ENCODE assay signal across 1 cellular context in the genomic region with DNA sequence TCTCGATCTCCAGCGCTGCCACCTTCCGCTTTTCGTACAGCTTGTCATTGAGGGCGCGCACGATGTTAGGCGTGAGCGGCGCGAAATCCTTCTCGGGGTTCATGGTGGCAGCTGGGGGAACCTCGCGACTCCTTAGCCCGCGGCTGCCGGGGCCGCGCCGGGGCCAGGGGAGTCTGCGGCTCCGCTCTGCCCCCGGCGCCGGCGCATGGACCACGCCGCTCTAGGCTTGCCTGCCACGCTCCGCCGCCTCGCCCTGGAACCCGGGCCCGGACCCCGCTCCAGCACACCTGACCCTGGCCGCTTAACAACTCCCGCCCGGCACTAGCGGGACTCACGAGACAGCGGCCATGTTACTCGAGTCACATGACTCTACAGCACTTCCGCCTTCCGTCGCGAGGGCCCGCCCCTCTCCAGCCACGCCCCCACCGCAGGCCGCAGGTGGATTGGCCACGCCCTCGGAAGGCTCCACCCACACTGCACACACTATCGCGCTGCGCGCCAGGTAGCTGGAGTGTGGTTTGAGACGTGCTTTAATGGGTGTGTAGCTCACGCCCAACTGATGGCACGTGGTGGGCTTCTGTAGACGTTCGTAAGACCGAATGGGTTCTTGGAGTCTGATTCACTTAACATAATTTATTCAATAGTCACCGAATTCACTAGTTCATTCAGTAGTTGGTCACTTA.
TF ChIP-seq lines count a peak whose summit lies in the region.

A gene (minus strand): TSS at position 361 of the 683 bp plus-strand sequence. CDS start 258 bp downstream, at position 103.

TF ChIP-seq in HEK293, 187 proteins besides CTCF, POLR2A, EP300 and RAD21 (continued from another document and continues in another):
- TF ChIP-seq, protein P1, sequence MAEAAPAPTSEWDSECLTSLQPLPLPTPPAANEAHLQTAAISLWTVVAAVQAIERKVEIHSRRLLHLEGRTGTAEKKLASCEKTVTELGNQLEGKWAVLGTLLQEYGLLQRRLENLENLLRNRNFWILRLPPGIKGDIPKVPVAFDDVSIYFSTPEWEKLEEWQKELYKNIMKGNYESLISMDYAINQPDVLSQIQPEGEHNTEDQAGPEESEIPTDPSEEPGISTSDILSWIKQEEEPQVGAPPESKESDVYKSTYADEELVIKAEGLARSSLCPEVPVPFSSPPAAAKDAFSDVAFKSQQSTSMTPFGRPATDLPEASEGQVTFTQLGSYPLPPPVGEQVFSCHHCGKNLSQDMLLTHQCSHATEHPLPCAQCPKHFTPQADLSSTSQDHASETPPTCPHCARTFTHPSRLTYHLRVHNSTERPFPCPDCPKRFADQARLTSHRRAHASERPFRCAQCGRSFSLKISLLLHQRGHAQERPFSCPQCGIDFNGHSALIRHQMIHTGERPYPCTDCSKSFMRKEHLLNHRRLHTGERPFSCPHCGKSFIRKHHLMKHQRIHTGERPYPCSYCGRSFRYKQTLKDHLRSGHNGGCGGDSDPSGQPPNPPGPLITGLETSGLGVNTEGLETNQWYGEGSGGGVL (tag by site-specific recombination; IDR thresholded peaks at IDR 0.05) = peak; percentile 7; the same call in 1 of the 2 replicates
- TF ChIP-seq ZNF473 (tag by site-specific recombination; IDR thresholded peaks at IDR 0.05) (no peak), ZNF274 (IDR thresholded peaks at IDR 0.05; ENCODE audit: low read length) (no peak), ZNF274 (tag by site-specific recombination; IDR thresholded peaks at IDR 0.05; ENCODE audit: borderline replicate concordance) (no peak), ZNF529 (tag by site-specific recombination; IDR thresholded peaks at IDR 0.05; ENCODE audit: insufficient replicate concordance) (no peak), KLF7 (tag by site-specific recombination; IDR thresholded peaks at IDR 0.05; ENCODE audit: borderline replicate concordance) (no peak; the same call in 1 of the 2 replicates), TCF7L2 (IDR thresholded peaks at IDR 0.05; ENCODE audit: borderline replicate concordance, low read depth, low read length) (no peak), ZNF629 (tag by site-specific recombination; IDR thresholded peaks at IDR 0.05) (0 out of 2 replicates have a peak, but pooled peaks have one; percentile 38), ZNF658 (tag by site-specific recombination; IDR thresholded peaks at IDR 0.05) (no peak), ZNF776 (tag by site-specific recombination; IDR thresholded peaks at IDR 0.05; ENCODE audit: borderline replicate concordance) (no peak), ZNF701 (tag by site-specific recombination; IDR thresholded peaks at IDR 0.05) (no peak), SALL2 (tag by site-specific recombination; IDR thresholded peaks at IDR 0.05; ENCODE audit: borderline replicate concordance) (no peak), ZFP41 (tag by site-specific recombination; IDR thresholded peaks at IDR 0.05; ENCODE audit: borderline replicate concordance) (no peak), ZNF791 (tag by site-specific recombination; IDR thresholded peaks at IDR 0.05) (no peak), ZBTB7A (tag by site-specific recombination; IDR thresholded peaks at IDR 0.05; ENCODE audit: low read depth) (no peak), HOXC10 (CRISPR knock-in tag; IDR thresholded peaks at IDR 0.05) (no peak), SP2 (tag by site-specific recombination; IDR thresholded peaks at IDR 0.05) (peak; percentile 82), ZFP37 (tag by site-specific recombination; IDR thresholded peaks at IDR 0.05) (no peak), ZNF843 (tag by site-specific recombination; IDR thresholded peaks at IDR 0.05) (no peak), ZBTB17 (tag by site-specific recombination; IDR thresholded peaks at IDR 0.05) (no peak), OSR2 (tag by site-specific recombination; IDR thresholded peaks at IDR 0.05) (peak; percentile 79), ZNF426 (tag by site-specific recombination; IDR thresholded peaks at IDR 0.05) (no peak), KLF9 (tag by site-specific recombination; IDR thresholded peaks at IDR 0.05; ENCODE audit: low read depth) (peak; percentile 100), ZNF626 (tag by site-specific recombination; IDR thresholded peaks at IDR 0.05) (no peak), ZBTB21 (tag by site-specific recombination; IDR thresholded peaks at IDR 0.05) (no peak), KLF10 (tag by site-specific recombination; IDR thresholded peaks at IDR 0.05) (peak; percentile 83), ZNF335 (tag by site-specific recombination; conservative IDR thresholded peaks at IDR 0.05) (peak; percentile 84), YY2 (tag by site-specific recombination; IDR thresholded peaks at IDR 0.05) (peak; percentile 93), KLF1 (tag by site-specific recombination; IDR thresholded peaks at IDR 0.05) (peak; percentile 94)
- TF ChIP-seq, protein P2, sequence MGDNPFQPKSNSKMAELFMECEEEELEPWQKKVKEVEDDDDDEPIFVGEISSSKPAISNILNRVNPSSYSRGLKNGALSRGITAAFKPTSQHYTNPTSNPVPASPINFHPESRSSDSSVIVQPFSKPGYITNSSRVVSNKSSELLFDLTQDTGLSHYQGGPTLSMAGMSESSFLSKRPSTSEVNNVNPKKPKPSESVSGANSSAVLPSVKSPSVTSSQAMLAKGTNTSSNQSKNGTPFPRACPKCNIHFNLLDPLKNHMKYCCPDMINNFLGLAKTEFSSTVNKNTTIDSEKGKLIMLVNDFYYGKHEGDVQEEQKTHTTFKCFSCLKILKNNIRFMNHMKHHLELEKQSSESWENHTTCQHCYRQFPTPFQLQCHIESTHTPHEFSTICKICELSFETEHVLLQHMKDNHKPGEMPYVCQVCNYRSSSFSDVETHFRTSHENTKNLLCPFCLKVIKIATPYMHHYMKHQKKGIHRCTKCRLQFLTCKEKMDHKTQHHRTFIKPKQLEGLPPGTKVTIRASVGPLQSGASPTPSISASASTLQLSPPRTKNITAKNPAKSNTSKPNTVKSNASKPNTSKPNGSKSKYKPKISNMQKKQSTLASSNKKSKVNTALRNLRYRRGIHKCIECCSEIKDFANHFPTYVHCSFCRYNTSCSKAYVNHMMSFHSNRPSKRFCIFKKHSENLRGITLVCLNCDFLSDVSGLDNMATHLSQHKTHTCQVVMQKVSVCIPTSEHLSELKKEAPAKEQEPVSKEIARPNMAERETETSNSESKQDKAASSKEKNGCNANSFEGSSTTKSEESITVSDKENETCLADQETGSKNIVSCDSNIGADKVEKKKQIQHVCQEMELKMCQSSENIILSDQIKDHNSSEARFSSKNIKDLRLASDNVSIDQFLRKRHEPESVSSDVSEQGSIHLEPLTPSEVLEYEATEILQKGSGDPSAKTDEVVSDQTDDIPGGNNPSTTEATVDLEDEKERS (tag by site-specific recombination; IDR thresholded peaks at IDR 0.05) = no peak
- TF ChIP-seq, protein P3, sequence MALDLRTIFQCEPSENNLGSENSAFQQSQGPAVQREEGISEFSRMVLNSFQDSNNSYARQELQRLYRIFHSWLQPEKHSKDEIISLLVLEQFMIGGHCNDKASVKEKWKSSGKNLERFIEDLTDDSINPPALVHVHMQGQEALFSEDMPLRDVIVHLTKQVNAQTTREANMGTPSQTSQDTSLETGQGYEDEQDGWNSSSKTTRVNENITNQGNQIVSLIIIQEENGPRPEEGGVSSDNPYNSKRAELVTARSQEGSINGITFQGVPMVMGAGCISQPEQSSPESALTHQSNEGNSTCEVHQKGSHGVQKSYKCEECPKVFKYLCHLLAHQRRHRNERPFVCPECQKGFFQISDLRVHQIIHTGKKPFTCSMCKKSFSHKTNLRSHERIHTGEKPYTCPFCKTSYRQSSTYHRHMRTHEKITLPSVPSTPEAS (tag by site-specific recombination; IDR thresholded peaks at IDR 0.05) = peak; percentile 51; the same call in 1 of the 2 replicates
- TF ChIP-seq, protein P4, sequence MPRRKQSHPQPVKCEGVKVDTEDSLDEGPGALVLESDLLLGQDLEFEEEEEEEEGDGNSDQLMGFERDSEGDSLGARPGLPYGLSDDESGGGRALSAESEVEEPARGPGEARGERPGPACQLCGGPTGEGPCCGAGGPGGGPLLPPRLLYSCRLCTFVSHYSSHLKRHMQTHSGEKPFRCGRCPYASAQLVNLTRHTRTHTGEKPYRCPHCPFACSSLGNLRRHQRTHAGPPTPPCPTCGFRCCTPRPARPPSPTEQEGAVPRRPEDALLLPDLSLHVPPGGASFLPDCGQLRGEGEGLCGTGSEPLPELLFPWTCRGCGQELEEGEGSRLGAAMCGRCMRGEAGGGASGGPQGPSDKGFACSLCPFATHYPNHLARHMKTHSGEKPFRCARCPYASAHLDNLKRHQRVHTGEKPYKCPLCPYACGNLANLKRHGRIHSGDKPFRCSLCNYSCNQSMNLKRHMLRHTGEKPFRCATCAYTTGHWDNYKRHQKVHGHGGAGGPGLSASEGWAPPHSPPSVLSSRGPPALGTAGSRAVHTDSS (tag by site-specific recombination; IDR thresholded peaks at IDR 0.05) = no peak
- TF ChIP-seq, protein P5, sequence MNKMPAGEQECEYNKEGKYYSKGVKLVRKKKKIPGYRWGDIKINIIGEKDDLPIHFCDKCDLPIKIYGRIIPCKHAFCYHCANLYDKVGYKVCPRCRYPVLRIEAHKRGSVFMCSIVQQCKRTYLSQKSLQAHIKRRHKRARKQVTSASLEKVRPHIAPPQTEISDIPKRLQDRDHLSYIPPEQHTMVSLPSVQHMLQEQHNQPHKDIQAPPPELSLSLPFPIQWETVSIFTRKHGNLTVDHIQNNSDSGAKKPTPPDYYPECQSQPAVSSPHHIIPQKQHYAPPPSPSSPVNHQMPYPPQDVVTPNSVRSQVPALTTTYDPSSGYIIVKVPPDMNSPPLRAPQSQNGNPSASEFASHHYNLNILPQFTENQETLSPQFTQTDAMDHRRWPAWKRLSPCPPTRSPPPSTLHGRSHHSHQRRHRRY (tag by site-specific recombination; IDR thresholded peaks at IDR 0.05) = no peak
- TF ChIP-seq, protein P6, sequence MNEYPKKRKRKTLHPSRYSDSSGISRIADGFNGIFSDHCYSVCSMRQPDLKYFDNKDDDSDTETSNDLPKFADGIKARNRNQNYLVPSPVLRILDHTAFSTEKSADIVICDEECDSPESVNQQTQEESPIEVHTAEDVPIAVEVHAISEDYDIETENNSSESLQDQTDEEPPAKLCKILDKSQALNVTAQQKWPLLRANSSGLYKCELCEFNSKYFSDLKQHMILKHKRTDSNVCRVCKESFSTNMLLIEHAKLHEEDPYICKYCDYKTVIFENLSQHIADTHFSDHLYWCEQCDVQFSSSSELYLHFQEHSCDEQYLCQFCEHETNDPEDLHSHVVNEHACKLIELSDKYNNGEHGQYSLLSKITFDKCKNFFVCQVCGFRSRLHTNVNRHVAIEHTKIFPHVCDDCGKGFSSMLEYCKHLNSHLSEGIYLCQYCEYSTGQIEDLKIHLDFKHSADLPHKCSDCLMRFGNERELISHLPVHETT (tag by site-specific recombination; IDR thresholded peaks at IDR 0.05) = no peak
- TF ChIP-seq, protein P7, sequence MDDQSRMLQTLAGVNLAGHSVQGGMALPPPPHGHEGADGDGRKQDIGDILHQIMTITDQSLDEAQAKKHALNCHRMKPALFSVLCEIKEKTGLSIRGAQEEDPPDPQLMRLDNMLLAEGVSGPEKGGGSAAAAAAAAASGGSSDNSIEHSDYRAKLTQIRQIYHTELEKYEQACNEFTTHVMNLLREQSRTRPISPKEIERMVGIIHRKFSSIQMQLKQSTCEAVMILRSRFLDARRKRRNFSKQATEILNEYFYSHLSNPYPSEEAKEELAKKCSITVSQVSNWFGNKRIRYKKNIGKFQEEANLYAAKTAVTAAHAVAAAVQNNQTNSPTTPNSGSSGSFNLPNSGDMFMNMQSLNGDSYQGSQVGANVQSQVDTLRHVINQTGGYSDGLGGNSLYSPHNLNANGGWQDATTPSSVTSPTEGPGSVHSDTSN (CRISPR knock-in tag; IDR thresholded peaks at IDR 0.05) = no peak
- TF ChIP-seq, protein P8, sequence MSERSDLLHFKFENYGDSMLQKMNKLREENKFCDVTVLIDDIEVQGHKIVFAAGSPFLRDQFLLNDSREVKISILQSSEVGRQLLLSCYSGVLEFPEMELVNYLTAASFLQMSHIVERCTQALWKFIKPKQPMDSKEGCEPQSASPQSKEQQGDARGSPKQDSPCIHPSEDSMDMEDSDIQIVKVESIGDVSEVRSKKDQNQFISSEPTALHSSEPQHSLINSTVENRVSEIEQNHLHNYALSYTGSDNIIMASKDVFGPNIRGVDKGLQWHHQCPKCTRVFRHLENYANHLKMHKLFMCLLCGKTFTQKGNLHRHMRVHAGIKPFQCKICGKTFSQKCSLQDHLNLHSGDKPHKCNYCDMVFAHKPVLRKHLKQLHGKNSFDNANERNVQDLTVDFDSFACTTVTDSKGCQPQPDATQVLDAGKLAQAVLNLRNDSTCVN (tag by site-specific recombination; optimal IDR thresholded peaks at IDR 0.05) = peak; percentile 41
- TF ChIP-seq, protein P9, sequence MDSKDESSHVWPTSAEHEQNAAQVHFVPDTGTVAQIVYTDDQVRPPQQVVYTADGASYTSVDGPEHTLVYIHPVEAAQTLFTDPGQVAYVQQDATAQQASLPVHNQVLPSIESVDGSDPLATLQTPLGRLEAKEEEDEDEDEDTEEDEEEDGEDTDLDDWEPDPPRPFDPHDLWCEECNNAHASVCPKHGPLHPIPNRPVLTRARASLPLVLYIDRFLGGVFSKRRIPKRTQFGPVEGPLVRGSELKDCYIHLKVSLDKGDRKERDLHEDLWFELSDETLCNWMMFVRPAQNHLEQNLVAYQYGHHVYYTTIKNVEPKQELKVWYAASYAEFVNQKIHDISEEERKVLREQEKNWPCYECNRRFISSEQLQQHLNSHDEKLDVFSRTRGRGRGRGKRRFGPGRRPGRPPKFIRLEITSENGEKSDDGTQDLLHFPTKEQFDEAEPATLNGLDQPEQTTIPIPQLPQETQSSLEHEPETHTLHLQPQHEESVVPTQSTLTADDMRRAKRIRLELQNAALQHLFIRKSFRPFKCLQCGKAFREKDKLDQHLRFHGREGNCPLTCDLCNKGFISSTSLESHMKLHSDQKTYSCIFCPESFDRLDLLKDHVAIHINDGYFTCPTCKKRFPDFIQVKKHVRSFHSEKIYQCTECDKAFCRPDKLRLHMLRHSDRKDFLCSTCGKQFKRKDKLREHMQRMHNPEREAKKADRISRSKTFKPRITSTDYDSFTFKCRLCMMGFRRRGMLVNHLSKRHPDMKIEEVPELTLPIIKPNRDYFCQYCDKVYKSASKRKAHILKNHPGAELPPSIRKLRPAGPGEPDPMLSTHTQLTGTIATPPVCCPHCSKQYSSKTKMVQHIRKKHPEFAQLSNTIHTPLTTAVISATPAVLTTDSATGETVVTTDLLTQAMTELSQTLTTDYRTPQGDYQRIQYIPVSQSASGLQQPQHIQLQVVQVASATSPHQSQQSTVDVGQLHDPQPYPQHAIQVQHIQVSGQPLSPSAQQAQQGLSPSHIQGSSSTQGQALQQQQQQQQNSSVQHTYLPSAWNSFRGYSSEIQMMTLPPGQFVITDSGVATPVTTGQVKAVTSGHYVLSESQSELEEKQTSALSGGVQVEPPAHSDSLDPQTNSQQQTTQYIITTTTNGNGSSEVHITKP (tag by site-specific recombination; IDR thresholded peaks at IDR 0.05) = peak; percentile 53; the same call in 1 of the 2 replicates
- TF ChIP-seq, protein P10, sequence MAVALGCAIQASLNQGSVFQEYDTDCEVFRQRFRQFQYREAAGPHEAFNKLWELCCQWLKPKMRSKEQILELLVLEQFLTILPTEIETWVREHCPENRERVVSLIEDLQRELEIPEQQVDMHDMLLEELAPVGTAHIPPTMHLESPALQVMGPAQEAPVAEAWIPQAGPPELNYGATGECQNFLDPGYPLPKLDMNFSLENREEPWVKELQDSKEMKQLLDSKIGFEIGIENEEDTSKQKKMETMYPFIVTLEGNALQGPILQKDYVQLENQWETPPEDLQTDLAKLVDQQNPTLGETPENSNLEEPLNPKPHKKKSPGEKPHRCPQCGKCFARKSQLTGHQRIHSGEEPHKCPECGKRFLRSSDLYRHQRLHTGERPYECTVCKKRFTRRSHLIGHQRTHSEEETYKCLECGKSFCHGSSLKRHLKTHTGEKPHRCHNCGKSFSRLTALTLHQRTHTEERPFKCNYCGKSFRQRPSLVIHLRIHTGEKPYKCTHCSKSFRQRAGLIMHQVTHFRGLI (tag by site-specific recombination; IDR thresholded peaks at IDR 0.05) = peak; percentile 95
